1 cellular context compared by ENCODE assay signal in the genomic region with DNA sequence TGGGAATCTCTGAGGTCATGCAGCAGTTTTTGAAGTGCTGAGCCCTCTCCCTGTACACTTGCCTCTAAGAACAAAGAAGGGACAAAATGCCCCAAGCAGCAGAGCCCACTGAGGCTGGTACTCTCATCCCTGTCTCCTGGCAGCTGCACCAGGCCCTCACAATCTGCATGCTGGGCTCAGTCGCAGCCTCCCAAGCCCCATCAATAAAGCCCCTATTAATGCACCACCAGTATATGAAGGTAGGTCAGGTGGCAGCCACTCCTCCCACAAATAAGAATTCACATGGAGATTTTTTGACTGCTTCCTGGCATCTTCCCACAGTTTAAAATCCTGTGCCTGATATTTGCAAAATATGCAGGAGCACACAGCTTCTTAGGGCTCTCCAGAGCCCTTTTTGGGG.
TF ChIP-seq lines count a peak whose summit lies in the region.

No MANE protein-coding gene starts in this region.

TF ChIP-seq in SK-N-SH, 30 proteins besides CTCF, POLR2A, EP300 and RAD21 (continued from another document):
- TF ChIP-seq RFX5 (IDR thresholded peaks at IDR 0.05; ENCODE audit: low read length) (no peak), SMC3 (IDR thresholded peaks at IDR 0.05; ENCODE audit: low read depth, low read length) (no peak), RCOR1 (IDR thresholded peaks at IDR 0.05; ENCODE audit: low read length) (no peak)
